Comparison of ENCODE assay signal across 9 cellular contexts in the genomic region with DNA sequence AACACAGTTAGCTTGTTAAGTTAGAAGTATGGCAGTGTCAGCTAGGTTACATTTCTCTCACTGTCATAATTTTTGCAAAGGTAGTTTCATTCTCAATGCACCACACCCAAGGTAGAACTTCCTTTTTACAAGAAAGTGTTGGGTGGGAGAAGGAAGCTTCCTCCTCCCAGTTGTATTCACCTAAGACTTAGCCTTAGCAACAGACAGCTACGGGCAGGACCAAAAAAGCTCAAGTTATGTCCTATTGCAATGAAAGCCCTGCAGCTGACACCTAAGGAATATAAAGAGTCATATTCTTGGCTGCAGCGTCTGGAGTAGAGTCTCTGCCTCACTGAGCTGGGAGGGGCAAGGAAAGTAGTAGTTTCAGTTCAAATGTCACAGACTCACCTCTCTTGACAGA. TPM values are rescaled to one million over a fixed set of nuclear protein-coding genes. Genes with fewer than 3 reads are reported as not detected.
DNase-seq lines count a peak whose midpoint lies in the region; ATAC-seq and TF ChIP-seq lines count a peak whose summit lies in the region.
"Had no signal": no experiment of that assay in that cellular context is flagged by ENCODE, and none has a peak within 500 bp of the region (broad histone marks: within the 10 kb centered on the region; RNA-seq: fewer than 3 reads in every experiment).

No MANE protein-coding gene starts in this region.

- intact Hi-C loops in esophagus squamous epithelium (cut with DNase I), result no loop called here

- no peak overlapping the region for H3K4me3 ChIP-seq in GM06990 (replicated peaks; ENCODE audit: low read depth, low read length)
- H3K4me3 ChIP-seq in tibial nerve, result no peak overlapping the region
- no peak overlapping the region for H3K4me3 ChIP-seq in esophagus squamous epithelium

- TF ChIP-seq CTCF in GM06990 (IDR thresholded peaks at IDR 0.05; ENCODE audit: insufficient read depth, low read length, poor library complexity, severe bottlenecking), result no peak
- TF ChIP-seq CTCF in tibial nerve (IDR thresholded peaks at IDR 0.05), result no peak
- TF ChIP-seq CTCF in esophagus squamous epithelium (IDR thresholded peaks at IDR 0.05), result no peak

- H3K27me3 Mint-ChIP-seq in activated naive CD8-positive, alpha-beta T cell treated with anti-CD3 and anti-CD28 coated beads, Interleukin-2, amount 50 U/mL, for 24 hours, result no peaks in the 10 kb centered on the region

- peak overlapping the region; percentile 54 for H3K4me3 Mint-ChIP-seq in activated naive CD8-positive, alpha-beta T cell treated with anti-CD3 and anti-CD28 coated beads, Interleukin-2, amount 50 U/mL, for 24 hours

- no peak for TF ChIP-seq EP300 in tibial nerve (IDR thresholded peaks at IDR 0.05)

- peak; percentile 20 for DNase-seq in GM06990 (ENCODE audit: extremely low read depth, insufficient read length)
- no peak for DNase-seq in activated naive CD8-positive, alpha-beta T cell treated with anti-CD3 and anti-CD28 coated beads, Interleukin-2, amount 50 U/mL, for 24 hours
- DNase-seq in RKO (ENCODE audit: low spot score), result no peak
- no peak for DNase-seq in tibial nerve (ENCODE audit: low spot score in 2 of 2)
- no peak for DNase-seq in esophagus squamous epithelium (lab: John Stamatoyannopoulos, UW)

- peaks cover 56% of the 10 kb centered on the region for H3K4me1 Mint-ChIP-seq in activated naive CD8-positive, alpha-beta T cell treated with anti-CD3 and anti-CD28 coated beads, Interleukin-2, amount 50 U/mL, for 24 hours

- H3K36me3 Mint-ChIP-seq in activated naive CD8-positive, alpha-beta T cell treated with anti-CD3 and anti-CD28 coated beads, Interleukin-2, amount 50 U/mL, for 24 hours (ENCODE audit: low read depth), result no peaks in the 10 kb centered on the region

- H3K36me3 ChIP-seq in GM06990 (ENCODE audit: control insufficient read depth, insufficient read depth, low read length) (no peaks in the 10 kb centered on the region), tibial nerve (no peaks in the 10 kb centered on the region), esophagus squamous epithelium (no peaks in the 10 kb centered on the region)

- WGBS in tibial nerve, 2 donors, result 63 to 70% methylated on average over 2 of the region's 2 CpGs
- WGBS in esophagus squamous epithelium, 2 donors, result 43 to 50% methylated on average over 2 of the region's 2 CpGs

- H3K9me3 ChIP-seq in tibial nerve (no peaks in the 10 kb centered on the region), esophagus squamous epithelium (no peaks in the 10 kb centered on the region)

- no peaks in the 10 kb centered on the region for H3K27me3 ChIP-seq in GM06990 (replicated peaks; ENCODE audit: control insufficient read depth, insufficient read depth, low read length)
- no peaks in the 10 kb centered on the region for H3K27me3 ChIP-seq in tibial nerve
- H3K27me3 ChIP-seq in esophagus squamous epithelium, result peaks cover 0 to 11% (median 0%) of the 10 kb centered on the region in 4 donors

- peaks cover 4% of the 10 kb centered on the region for H3K9me3 Mint-ChIP-seq in activated naive CD8-positive, alpha-beta T cell treated with anti-CD3 and anti-CD28 coated beads, Interleukin-2, amount 50 U/mL, for 24 hours

- peak; percentile 81 for ATAC-seq in GM19455 (IDR thresholded peaks at IDR 0.05; ENCODE audit: unreplicated experiment)
- peak; percentile 68 for ATAC-seq in HG03159 (IDR thresholded peaks at IDR 0.05; ENCODE audit: unreplicated experiment)
- ATAC-seq in activated naive CD8-positive, alpha-beta T cell treated with anti-CD3 and anti-CD28 coated beads, Interleukin-2, amount 50 U/mL, for 24 hours, result peak; percentile 85
- ATAC-seq in GM18861 (IDR thresholded peaks at IDR 0.05; ENCODE audit: unreplicated experiment), result no peak

- H3K27ac ChIP-seq in tibial nerve (peak overlapping the region in 1 of 4 donors; percentile 7), esophagus squamous epithelium (no peak overlapping the region)
- H3K27ac ChIP-seq: parathyroid adenoma had no signal

- no peaks in the 10 kb centered on the region for H3K4me1 ChIP-seq in tibial nerve
- no peaks in the 10 kb centered on the region for H3K4me1 ChIP-seq in esophagus squamous epithelium
- H3K4me1 ChIP-seq: parathyroid adenoma had no signal

- H3K27ac Mint-ChIP-seq in activated naive CD8-positive, alpha-beta T cell treated with anti-CD3 and anti-CD28 coated beads, Interleukin-2, amount 50 U/mL, for 24 hours, result peak overlapping the region; percentile 92

- no peak for TF ChIP-seq POLR2A in tibial nerve (IDR thresholded peaks at IDR 0.05)
- no peak for TF ChIP-seq POLR2A in esophagus squamous epithelium (IDR thresholded peaks at IDR 0.05)

RNA-seq across cellular contexts. Expression of gene PRDM8, which starts 25.1 kb away (rescaled TPM):
- 10 to 100 TPM in 2 of 4 donors, 1 to 10 TPM in 2; 3.5 to 12.6 (median 10.3) TPM for total RNA-seq in tibial nerve
- 1 to 10 TPM in 2 of 4 donors, under 1 TPM in 2; 0.11 to 6.1 (median 1.2) TPM for total RNA-seq in esophagus squamous epithelium
